Comparison of ENCODE assay signal across 1 cellular context in genomic region chr16:70152578-70153302, GRCh38.
TF ChIP-seq lines count a peak whose summit lies in the region.

No MANE protein-coding gene starts in this region.

TF ChIP-seq in HepG2, 621 proteins besides CTCF, POLR2A, EP300 and RAD21 (continued from another document and continues in another):
- TF ChIP-seq ZBTB10 (CRISPR knock-in tag; IDR thresholded peaks at IDR 0.05; ENCODE audit: borderline replicate concordance) (no peak), ZNF10 (CRISPR knock-in tag; IDR thresholded peaks at IDR 0.05; ENCODE audit: borderline replicate concordance, low read depth) (no peak), HNF4A (CRISPR knock-in tag; IDR thresholded peaks at IDR 0.05) (peak; percentile 95), EED (CRISPR knock-in tag; IDR thresholded peaks at IDR 0.05) (no peak), DBP (CRISPR knock-in tag; IDR thresholded peaks at IDR 0.05; ENCODE audit: not compliant biosample characterization) (no peak), CEBPG (CRISPR knock-in tag; IDR thresholded peaks at IDR 0.05) (0 out of 2 replicates have a peak, but pooled peaks have one; percentile 5), HOXA3 (CRISPR knock-in tag; IDR thresholded peaks at IDR 0.05) (peak; percentile 71), DRAP1 (CRISPR knock-in tag; IDR thresholded peaks at IDR 0.05) (peak; percentile 50), TBL1XR1 (IDR thresholded peaks at IDR 0.05; ENCODE audit: borderline replicate concordance, low read length, partially characterized antibody) (no peak), ZNF839 (CRISPR knock-in tag; IDR thresholded peaks at IDR 0.05; ENCODE audit: borderline replicate concordance) (peak; percentile 63; the same call in 1 of the 2 replicates), HDAC6 (IDR thresholded peaks at IDR 0.05; ENCODE audit: low read depth, low read length) (no peak), ZMYM2 (CRISPR knock-in tag; IDR thresholded peaks at IDR 0.05) (0 out of 2 replicates have a peak, but pooled peaks have one; percentile 32), ZNF605 (CRISPR knock-in tag; IDR thresholded peaks at IDR 0.05) (no peak; the same call in 1 of the 2 replicates), MEIS2 (CRISPR knock-in tag; IDR thresholded peaks at IDR 0.05) (no peak), CENPT (CRISPR knock-in tag; IDR thresholded peaks at IDR 0.05; ENCODE audit: low read depth) (no peak), TCF7L2 (IDR thresholded peaks at IDR 0.05; ENCODE audit: low read depth, low read length) (no peak), CAMTA2 (CRISPR knock-in tag; IDR thresholded peaks at IDR 0.05; ENCODE audit: borderline replicate concordance) (no peak), ZNF496 (CRISPR knock-in tag; IDR thresholded peaks at IDR 0.05; ENCODE audit: insufficient replicate concordance) (no peak), HDAC1 (CRISPR knock-in tag; IDR thresholded peaks at IDR 0.05) (peak; percentile 76), ATF6 (CRISPR knock-in tag; conservative IDR thresholded peaks at IDR 0.05) (no peak), CREM (IDR thresholded peaks at IDR 0.05) (peak; percentile 37; the same call in 1 of the 2 replicates), CREM (CRISPR knock-in tag; IDR thresholded peaks at IDR 0.05) (no peak), ZNF549 (CRISPR knock-in tag; IDR thresholded peaks at IDR 0.05) (no peak), ZNF660 (CRISPR knock-in tag; IDR thresholded peaks at IDR 0.05; ENCODE audit: borderline replicate concordance, low read depth) (no peak), HINFP (CRISPR knock-in tag; IDR thresholded peaks at IDR 0.05; ENCODE audit: low read depth) (0 out of 2 replicates have a peak, but pooled peaks have one; percentile 13), IRF9 (CRISPR knock-in tag; IDR thresholded peaks at IDR 0.05; ENCODE audit: borderline replicate concordance) (no peak), ZNF513 (CRISPR knock-in tag; conservative IDR thresholded peaks at IDR 0.05) (no peak), ZNF75D (CRISPR knock-in tag; IDR thresholded peaks at IDR 0.05; ENCODE audit: borderline replicate concordance) (no peak), HES4 (CRISPR knock-in tag; IDR thresholded peaks at IDR 0.05; ENCODE audit: borderline replicate concordance) (no peak), MAFF (IDR thresholded peaks at IDR 0.05; ENCODE audit: low read depth, low read length) (no peak), USF2 (IDR thresholded peaks at IDR 0.05; ENCODE audit: low read depth, low read length) (no peak), USF2 (CRISPR knock-in tag; IDR thresholded peaks at IDR 0.05; ENCODE audit: borderline replicate concordance) (no peak), SIN3A (IDR thresholded peaks at IDR 0.05; ENCODE audit: borderline replicate concordance, low read depth, low read length) (no peak), PLSCR1 (CRISPR knock-in tag; IDR thresholded peaks at IDR 0.05; ENCODE audit: borderline replicate concordance) (no peak), ZNF691 (CRISPR knock-in tag; IDR thresholded peaks at IDR 0.05; ENCODE audit: borderline replicate concordance, low read depth) (no peak), ZNF746 (CRISPR knock-in tag; IDR thresholded peaks at IDR 0.05) (no peak), DR1 (CRISPR knock-in tag; IDR thresholded peaks at IDR 0.05) (no peak), SETDB1 (CRISPR knock-in tag; IDR thresholded peaks at IDR 0.05; ENCODE audit: borderline replicate concordance) (no peak), ZC3H4 (CRISPR knock-in tag; IDR thresholded peaks at IDR 0.05; ENCODE audit: borderline replicate concordance) (0 out of 2 replicates have a peak, but pooled peaks have one; percentile 16), TARDBP (CRISPR knock-in tag; IDR thresholded peaks at IDR 0.05) (peak; percentile 57), ZBTB42 (CRISPR knock-in tag; IDR thresholded peaks at IDR 0.05) (no peak), ZNF510 (CRISPR knock-in tag; IDR thresholded peaks at IDR 0.05; ENCODE audit: low read depth) (no peak; the same call in 1 of the 2 replicates), REST (IDR thresholded peaks at IDR 0.05; ENCODE audit: borderline replicate concordance in 1 of 2, low read depth in 1 of 2, low read length in 2 of 2) (no peak), NBN (conservative IDR thresholded peaks at IDR 0.05) (no peak), TEAD2 (CRISPR knock-in tag; IDR thresholded peaks at IDR 0.05) (no peak), GFI1 (CRISPR knock-in tag; IDR thresholded peaks at IDR 0.05; ENCODE audit: borderline replicate concordance) (peak; percentile 99), SYNCRIP (IDR thresholded peaks at IDR 0.05; ENCODE audit: insufficient read depth, low read depth, low read length) (no peak), ZNF709 (CRISPR knock-in tag; IDR thresholded peaks at IDR 0.05) (no peak), GATAD2A (CRISPR knock-in tag; IDR thresholded peaks at IDR 0.05) (peak; percentile 87), ZNF143 (CRISPR knock-in tag; IDR thresholded peaks at IDR 0.05) (no peak), KMT2B (CRISPR knock-in tag; IDR thresholded peaks at IDR 0.05) (no peak; the same call in 1 of the 2 replicates)
